9 cellular contexts compared by ENCODE assay signal in genomic region chr2:109435866-109436634, GRCh38.
DNase-seq lines count a peak whose midpoint lies in the region; ATAC-seq and TF ChIP-seq lines count a peak whose summit lies in the region.
"Had no signal": no experiment of that assay in that cellular context is flagged by ENCODE, and none has a peak within 500 bp of the region (broad histone marks: within the 10 kb centered on the region; RNA-seq: fewer than 3 reads in every experiment).

No MANE protein-coding gene starts in this region.

- intact Hi-C loops in upper lobe of right lung (cut with DNase I): no loop called here

- no peak overlapping the region for H2AK5ac ChIP-seq in neuronal stem cell (ENCODE audit: low read depth, low read length)

- H3K4me3 ChIP-seq in foreskin fibroblast (ENCODE audit: low read depth in 1 of 2, low read length in 2 of 2): no peak overlapping the region
- no peak overlapping the region for H3K4me3 ChIP-seq in neuronal stem cell (ENCODE audit: low read length in 2 of 2)
- no peak overlapping the region for H3K4me3 ChIP-seq in upper lobe of right lung
- H3K4me3 ChIP-seq: cardiac muscle cell had no signal

- peak overlapping the region; percentile 40 for H3K18ac ChIP-seq in neuronal stem cell (ENCODE audit: low read length)

- no peaks in the 10 kb centered on the region for H3K27me3 ChIP-seq in neuronal stem cell (ENCODE audit: control insufficient read depth in 3 of 3, insufficient read depth in 3 of 3, low read depth in 1 of 3, low read length in 3 of 3)
- H3K27me3 ChIP-seq in upper lobe of right lung: no peaks in the 10 kb centered on the region
- H3K27me3 ChIP-seq: cardiac muscle cell had no signal

- H3K9ac ChIP-seq in neuronal stem cell (ENCODE audit: low read depth, low read length, poor library complexity): no peak overlapping the region

- H3K14ac ChIP-seq in neuronal stem cell (ENCODE audit: low read length): no peak overlapping the region

- H2AFZ ChIP-seq in neuronal stem cell (ENCODE audit: low read length): no peak overlapping the region

- H2BK5ac ChIP-seq in neuronal stem cell (ENCODE audit: low read length): no peak overlapping the region

- no peak overlapping the region for H3K4ac ChIP-seq in neuronal stem cell (ENCODE audit: low read length)

- H2BK15ac ChIP-seq in neuronal stem cell (ENCODE audit: low read length): no peak overlapping the region

- no CpG with 5 or more reads among the region's 13 CpGs for WGBS in neuronal stem cell (ENCODE audit: extremely low coverage in 2 of 2, insufficient read length in 2 of 2, insufficient replicate concordance in 1 of 2), 2 donors

- no peak overlapping the region for H3K4me2 ChIP-seq in neuronal stem cell (ENCODE audit: insufficient read depth, low read length, poor library complexity, severe bottlenecking)

- no peak overlapping the region for H3K23ac ChIP-seq in neuronal stem cell (ENCODE audit: low read depth, low read length, poor library complexity)

- H4K8ac ChIP-seq in neuronal stem cell (ENCODE audit: low read depth, low read length): no peak overlapping the region

- H3K36me3 ChIP-seq in neuronal stem cell (replicated peaks in 1 of 2; ENCODE audit: control insufficient read depth in 2 of 2, insufficient read depth in 2 of 2, low read length in 2 of 2) (peaks cover 0 to 3% of the 10 kb centered on the region in 2 donors), upper lobe of right lung (no peaks in the 10 kb centered on the region)
- H3K36me3 ChIP-seq: cardiac muscle cell had no signal

- H3K9me3 ChIP-seq in neuronal stem cell (replicated peaks in 1 of 2; ENCODE audit: control insufficient read depth in 2 of 2, insufficient read depth in 1 of 2, low read depth in 1 of 2, low read length in 2 of 2): peaks cover 0 to 3% of the 10 kb centered on the region in 2 donors
- no peaks in the 10 kb centered on the region for H3K9me3 ChIP-seq in upper lobe of right lung

- H2BK12ac ChIP-seq in neuronal stem cell (ENCODE audit: low read length): no peak overlapping the region

- no peak overlapping the region for H4K91ac ChIP-seq in neuronal stem cell (ENCODE audit: low read depth, low read length, poor library complexity)

- H3K4me1 ChIP-seq in neuronal stem cell (ENCODE audit: control insufficient read depth in 2 of 2, insufficient read depth in 1 of 2, low read depth in 1 of 2, low read length in 2 of 2) (peaks cover 0 to 4% of the 10 kb centered on the region in 2 donors), upper lobe of right lung (no peaks in the 10 kb centered on the region)

- TF ChIP-seq CTCF in foreskin fibroblast (IDR thresholded peaks at IDR 0.05; ENCODE audit: low read depth, low read length) (no peak), upper lobe of right lung (IDR thresholded peaks at IDR 0.05) (no peak)

- H3K27ac ChIP-seq in neuronal stem cell (replicated peaks; ENCODE audit: low read length) (no peak overlapping the region), upper lobe of right lung (no peak overlapping the region)
- H3K27ac ChIP-seq: cardiac muscle cell had no signal

- no peak overlapping the region for H2BK120ac ChIP-seq in neuronal stem cell (ENCODE audit: low read depth, low read length)

- no peaks in the 10 kb centered on the region for H3K79me1 ChIP-seq in neuronal stem cell (ENCODE audit: low read depth, low read length)

- ATAC-seq in upper lobe of right lung (no peak), HG03139 (IDR thresholded peaks at IDR 0.05; ENCODE audit: unreplicated experiment) (no peak), GM18498 (IDR thresholded peaks at IDR 0.05; ENCODE audit: unreplicated experiment) (no peak)

- DNase-seq in T1000 (lab: John Stamatoyannopoulos, UW) (peak; percentile 28), foreskin fibroblast (peak; percentile 73 to 81), neuronal stem cell (ENCODE audit: low spot score) (no peak), upper lobe of right lung (peak; percentile 35), NCI-H748 treated with DMSO at 0.1 percent for 48 hours (lab: John Stamatoyannopoulos, UW) (no peak)
- DNase-seq: stimulated activated naive CD4-positive, alpha-beta T cell had no signal

Comparison
In these comparisons a context has a peak if more than half of its experiments do, and no peak if none do; other contexts are left out.
1. DNase-seq: peak in T1000 (single experiment), foreskin fibroblast (2 of 2) and upper lobe of right lung (single experiment); none in neuronal stem cell (single experiment) and NCI-H748 treated with DMSO at 0.1 percent for 48 hours (single experiment).